In the genomic region with DNA sequence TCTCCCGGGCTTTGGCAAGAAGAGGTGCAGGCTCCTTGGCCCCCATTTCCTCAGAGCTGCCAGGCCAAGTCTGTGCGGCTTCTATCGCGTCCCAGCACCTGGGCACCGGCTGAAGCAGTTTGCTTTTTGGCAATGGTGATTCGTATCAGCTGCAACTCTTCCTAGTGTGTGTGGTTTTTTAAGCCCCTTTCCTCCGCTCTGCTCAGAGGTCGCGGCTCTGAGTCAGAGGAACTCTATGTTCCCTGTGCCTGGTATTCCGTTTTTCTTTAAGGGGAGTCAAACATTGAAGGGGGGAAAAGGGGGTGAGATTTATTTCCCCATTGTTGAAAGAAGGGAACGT, we compare ENCODE assay signal across 8 cellular contexts. TPM values are rescaled to one million over a fixed set of nuclear protein-coding genes. Genes with fewer than 3 reads are reported as not detected.
DNase-seq lines count a peak whose midpoint lies in the region; ATAC-seq, FAIRE-seq and TF ChIP-seq lines count a peak whose summit lies in the region.

No MANE protein-coding gene starts in this region.

- peak overlapping the region; percentile 99 for H3K27ac ChIP-seq in A673 (ENCODE audit: low read depth, low read length, poor library complexity, severe bottlenecking)
- H3K27ac ChIP-seq in SK-N-MC, result no peak overlapping the region
- H3K27ac ChIP-seq in endothelial cell of umbilical vein (ENCODE audit: insufficient read depth, low read depth, low read length), result peak overlapping the region; percentile 93

- BruUV-seq in A673 (replicated peaks; lab: Mats Ljungman, UMichigan) (no TSS peak), endothelial cell of umbilical vein (replicated peaks; lab: Mats Ljungman, UMichigan) (no TSS peak)

- TF ChIP-seq CTCF in A673 (conservative IDR thresholded peaks at IDR 0.05; ENCODE audit: low read depth, low read length), result no peak
- no peak for TF ChIP-seq CTCF in GM20000 (IDR thresholded peaks at IDR 0.05; ENCODE audit: extremely low read depth, missing control alignments)
- no peak for TF ChIP-seq CTCF in endothelial cell of umbilical vein (IDR thresholded peaks at IDR 0.05; ENCODE audit: extremely low read depth in 1 of 2, insufficient read depth in 1 of 2, low read depth in 1 of 2, low read length in 2 of 2)
- no peak for TF ChIP-seq CTCF in natural killer cell (IDR thresholded peaks at IDR 0.05)

- CTCF ChIA-PET in A673 (lab: Charles Lee), result no interaction called here
- CTCF ChIA-PET in endothelial cell of umbilical vein (lab: Charles Lee), result interaction anchor here (0.8 to 3.4 kb wide), 2 partner anchors 14 to 43 kb away, joined by 3 to 17 read pairs; a partner anchor contains a TSS

- no peaks in the 10 kb centered on the region for H3K36me3 Mint-ChIP-seq in natural killer cell

- H3K27me3 ChIP-seq in A673 (replicated peaks; ENCODE audit: insufficient read depth, low read depth, low read length, poor library complexity), result no peaks in the 10 kb centered on the region
- peaks cover 0 to 1% of the 10 kb centered on the region in 2 experiments for H3K27me3 ChIP-seq in endothelial cell of umbilical vein (ENCODE audit: control insufficient read depth in 2 of 2, insufficient read depth in 2 of 2, low read length in 2 of 2)

- no peak for FAIRE-seq in endothelial cell of umbilical vein (lab: Jason Lieb, UNC)

- H3K4me3 Mint-ChIP-seq in natural killer cell, result peak overlapping the region; percentile 95

- no peaks in the 10 kb centered on the region for H3K9me3 Mint-ChIP-seq in natural killer cell

- H3K4me2 ChIP-seq in endothelial cell of umbilical vein (ENCODE audit: insufficient read depth, low read length), result peak overlapping the region; percentile 95

- H2AFZ ChIP-seq in endothelial cell of umbilical vein (ENCODE audit: low read depth, low read length), result peak overlapping the region; percentile 81

- H3K36me3 ChIP-seq in A673 (ENCODE audit: insufficient read depth, low read length, poor library complexity, severe bottlenecking) (peaks cover 7% of the 10 kb centered on the region), SK-N-MC (ENCODE audit: insufficient read depth, low read length) (peaks cover 29% of the 10 kb centered on the region), endothelial cell of umbilical vein (ENCODE audit: control insufficient read depth in 2 of 2, extremely low read depth in 1 of 2, insufficient read depth in 2 of 2, low read length in 2 of 2) (no peaks in the 10 kb centered on the region)

- peaks cover 10 to 28% of the 10 kb centered on the region in 2 donors for H3K27me3 Mint-ChIP-seq in natural killer cell (ENCODE audit: low read depth in 2 of 2)

- no peak for TF ChIP-seq POLR2A in endothelial cell of umbilical vein (IDR thresholded peaks at IDR 0.05; ENCODE audit: low read depth, low read length)

- no peak for DNase-seq in A673 (ENCODE audit: low spot score)
- peak; percentile 29 for DNase-seq in GM20000 (ENCODE audit: low spot score)
- DNase-seq in SK-N-MC (ENCODE audit: low read depth, low spot score), result no peak
- DNase-seq in endothelial cell of umbilical vein (ENCODE audit: low read depth, low spot score), result peak; percentile 73
- DNase-seq in natural killer cell, result no peak
- DNase-seq in dedifferentiated amniotic fluid mesenchymal stem cell (ENCODE audit: extremely low spot score), result no peak
- no peak for DNase-seq in NCI-H187 treated with DMSO at 0.1 percent for 48 hours (lab: John Stamatoyannopoulos, UW)

- H3K4me1 ChIP-seq in A673 (ENCODE audit: insufficient read depth, low read length, poor library complexity, severe bottlenecking) (peaks cover 10% of the 10 kb centered on the region), endothelial cell of umbilical vein (ENCODE audit: control insufficient read depth, extremely low read depth, insufficient read depth, low read length) (peaks cover 10% of the 10 kb centered on the region)

- H3K9ac ChIP-seq in SK-N-MC (ENCODE audit: insufficient read length) (peak overlapping the region; percentile 98), endothelial cell of umbilical vein (replicated peaks; ENCODE audit: extremely low read depth, insufficient read depth, low read length) (peak overlapping the region; percentile 96)

- H3K4me1 Mint-ChIP-seq in natural killer cell, result peaks cover 43 to 46% of the 10 kb centered on the region in 2 donors

- no peaks in the 10 kb centered on the region for H3K9me1 ChIP-seq in endothelial cell of umbilical vein (replicated peaks; ENCODE audit: control insufficient read depth, extremely low read depth, insufficient read depth, low read length)

- intact Hi-C loops in A673 (cut with micrococcal nuclease; ENCODE audit: unreplicated experiment) (loop anchor here (5.0 kb wide), 1 partner anchor 144 kb away; no protein-coding TSS in a partner anchor), endothelial cell of umbilical vein (cut with micrococcal nuclease) (loop anchor here (10.0 kb wide), 1 partner anchor 737 kb away; no protein-coding TSS in a partner anchor), natural killer cell (cut with micrococcal nuclease) (loop anchor here (10.0 kb wide), 1 partner anchor 137 kb away; a partner anchor contains a TSS)

- dilution Hi-C loops in endothelial cell of umbilical vein (cut with MboI; ENCODE audit: extremely low pct_ligation_motif_present, low sequenced_read_pairs), result no loop called here

- H3K4me3 ChIP-seq in A673 (ENCODE audit: low read depth, low read length, poor library complexity, severe bottlenecking) (peak overlapping the region; percentile 92), SK-N-MC (peak overlapping the region; percentile 93), endothelial cell of umbilical vein (replicated peaks in 1 of 3; ENCODE audit: insufficient read depth in 1 of 3, low read depth in 1 of 3, low read length in 3 of 3) (peak overlapping the region; percentile 74 to 86 (median 81))

- H3K27ac Mint-ChIP-seq in natural killer cell, result peak overlapping the region; percentile 89 to 93

- H4K20me1 ChIP-seq in endothelial cell of umbilical vein (replicated peaks; ENCODE audit: control insufficient read depth, extremely low read depth, insufficient read depth, low read length), result peaks cover 8% of the 10 kb centered on the region

- POLR2A ChIA-PET in A673 (lab: Charles Lee; ENCODE audit: low non-redundant PET), result no interaction called here
- POLR2A ChIA-PET in endothelial cell of umbilical vein (lab: Charles Lee), result interaction anchor here (1.5 kb wide), 1 partner anchor 13 kb away, joined by 8 read pairs; a partner anchor contains a TSS

- peak in 2 of 3 donors; percentile 3 to 25 for ATAC-seq in natural killer cell
- no peak for ATAC-seq in GM18873 (IDR thresholded peaks at IDR 0.05; ENCODE audit: low FRiP score, unreplicated experiment)

- H3K9me3 ChIP-seq in A673 (ENCODE audit: low read depth, low read length, poor library complexity, severe bottlenecking), result no peaks in the 10 kb centered on the region
- no peaks in the 10 kb centered on the region for H3K9me3 ChIP-seq in SK-N-MC (ENCODE audit: low read depth, low read length)
- H3K9me3 ChIP-seq in endothelial cell of umbilical vein (replicated peaks; ENCODE audit: control insufficient read depth, insufficient read depth, low read length), result no peaks in the 10 kb centered on the region

- H3K79me2 ChIP-seq in endothelial cell of umbilical vein (ENCODE audit: control insufficient read depth, insufficient read depth, low read length), result peaks cover 49% of the 10 kb centered on the region

TF ChIP-seq in endothelial cell of umbilical vein, 7 proteins besides CTCF, POLR2A, EP300 and RAD21:
- peak; percentile 32 for TF ChIP-seq GATA2 (IDR thresholded peaks at IDR 0.05; ENCODE audit: insufficient read depth, insufficient read length, low read depth, low read length)
- TF ChIP-seq FOS (IDR thresholded peaks at IDR 0.05; ENCODE audit: borderline replicate concordance, insufficient read depth, low read length), result peak; percentile 51
- no peak for TF ChIP-seq MYC (IDR thresholded peaks at IDR 0.05; ENCODE audit: low read depth, low read length)

RNA-seq across cellular contexts. Expression of a gene that starts 0.9 kb away (rescaled TPM):
- 48.0 and 55.8 TPM in 2 replicates for total RNA-seq in A673 (2021)
- total RNA-seq in endothelial cell of umbilical vein, result 40.3 and 46.0 TPM in 2 replicates
- polyA plus RNA-seq in endothelial cell of umbilical vein, result 39.6 and 46.1 TPM in 2 replicates
- 29.9 and 47.2 TPM in 2 replicates for polyA plus RNA-seq in endothelial cell of umbilical vein (2011; cell fraction: cytosol; rRNA removed)
- polyA plus RNA-seq in endothelial cell of umbilical vein (2011; cell fraction: nucleus; rRNA removed), result 70.3 and 71.8 TPM in 2 replicates
- 21.6 and 31.0 TPM in 2 replicates for polyA plus RNA-seq in endothelial cell of umbilical vein (2012)
- polyA minus RNA-seq in endothelial cell of umbilical vein, result 148 and 187 TPM in 2 replicates
- 35.9 TPM for polyA minus RNA-seq in endothelial cell of umbilical vein (2011; cell fraction: cytosol; rRNA and poly(A)+ RNA removed)
- polyA minus RNA-seq in endothelial cell of umbilical vein (2011; cell fraction: nucleus; rRNA and poly(A)+ RNA removed), result 136 and 253 TPM in 2 replicates
- total RNA-seq in natural killer cell, result 10 to 100 TPM; 75.4 to 93.5 (median 86.4) TPM

RNA-seq across cellular contexts. Expression of a gene that starts 13.3 kb away (rescaled TPM):
- total RNA-seq in A673 (2021) (25.6 and 33.1 TPM in 2 replicates), endothelial cell of umbilical vein (16.5 and 17.8 TPM in 2 replicates), natural killer cell (10 to 100 TPM; 17.0 to 18.4 (median 17.5) TPM)
- polyA plus RNA-seq in endothelial cell of umbilical vein, result 8.3 and 10.3 TPM in 2 replicates
- 8.7 and 9.8 TPM in 2 replicates for polyA plus RNA-seq in endothelial cell of umbilical vein (2011; cell fraction: cytosol; rRNA removed)
- 6.0 and 8.1 TPM in 2 replicates for polyA plus RNA-seq in endothelial cell of umbilical vein (2011; cell fraction: nucleus; rRNA removed)
- polyA plus RNA-seq in endothelial cell of umbilical vein (2012), result 9.2 and 11.7 TPM in 2 replicates
- 4.6 and 6.3 TPM in 2 replicates for polyA minus RNA-seq in endothelial cell of umbilical vein
- 12.3 TPM for polyA minus RNA-seq in endothelial cell of umbilical vein (2011; cell fraction: cytosol; rRNA and poly(A)+ RNA removed)
- polyA minus RNA-seq in endothelial cell of umbilical vein (2011; cell fraction: nucleus; rRNA and poly(A)+ RNA removed), result 4.1 and 6.3 TPM in 2 replicates

RNA-seq across cellular contexts. Expression of a gene that starts 55.8 kb away (rescaled TPM):
- total RNA-seq in A673 (2021), result not detected in 2 replicates
- total RNA-seq in endothelial cell of umbilical vein, result not detected in 2 replicates
- not detected in 2 replicates for polyA plus RNA-seq in endothelial cell of umbilical vein
- not detected in 2 replicates for polyA plus RNA-seq in endothelial cell of umbilical vein (2011; cell fraction: cytosol; rRNA removed)
- not detected in 2 replicates for polyA plus RNA-seq in endothelial cell of umbilical vein (2011; cell fraction: nucleus; rRNA removed)
- 0.09 TPM in 1 of 2 replicates, not detected in the other for polyA plus RNA-seq in endothelial cell of umbilical vein (2012)
- polyA minus RNA-seq in endothelial cell of umbilical vein, result not detected in 2 replicates
- not detected for polyA minus RNA-seq in endothelial cell of umbilical vein (2011; cell fraction: cytosol; rRNA and poly(A)+ RNA removed)
- polyA minus RNA-seq in endothelial cell of umbilical vein (2011; cell fraction: nucleus; rRNA and poly(A)+ RNA removed), result not detected in 2 replicates
- not detected for total RNA-seq in natural killer cell

Comparison
In these comparisons a context has a peak if more than half of its experiments do, and no peak if none do; other contexts are left out.
1. DNase-seq: peak in GM20000 (single experiment) and endothelial cell of umbilical vein (single experiment); none in A673 (single experiment), SK-N-MC (single experiment), natural killer cell (single experiment), dedifferentiated amniotic fluid mesenchymal stem cell (single experiment) and NCI-H187 treated with DMSO at 0.1 percent for 48 hours (single experiment).
2. Peak in every context shown above with its lines, with median percentiles within 50 percentile points of each other: H3K4me3 ChIP-seq.